ENCODE assay signal across 8 cellular contexts in the genomic region with DNA sequence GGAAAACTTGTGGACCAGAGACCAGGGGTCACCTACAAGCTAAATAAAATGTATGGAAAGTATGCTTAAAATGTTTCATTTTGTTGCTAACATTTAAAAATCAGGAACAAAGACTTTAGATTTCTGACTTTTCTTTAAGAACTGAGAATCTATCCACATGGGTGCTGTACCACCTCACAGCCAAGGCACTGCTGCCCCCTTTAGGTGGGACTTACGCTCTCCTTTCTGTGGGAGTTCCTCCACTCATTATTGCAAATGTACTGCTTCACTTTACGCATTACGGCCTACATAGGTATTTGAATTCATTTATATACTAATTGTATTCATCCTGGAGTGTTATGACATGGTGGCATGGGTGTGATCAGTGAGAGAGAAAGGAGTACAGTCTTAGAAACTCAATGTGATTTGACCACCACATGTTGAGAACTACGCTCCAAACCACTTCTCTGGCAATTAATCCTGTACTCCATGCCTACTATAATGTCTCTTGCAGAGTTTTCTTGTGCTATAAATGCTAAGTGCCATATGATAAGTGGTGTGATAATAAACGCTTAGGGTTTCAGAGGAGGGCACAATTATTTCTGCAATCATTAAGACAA. TPM values are rescaled to one million over a fixed set of nuclear protein-coding genes. Genes with fewer than 3 reads are reported as not detected.
DNase-seq lines count a peak whose midpoint lies in the region; ATAC-seq, FAIRE-seq and TF ChIP-seq lines count a peak whose summit lies in the region.

No MANE protein-coding gene starts in this region.

- no peak overlapping the region for H3K27ac Mint-ChIP-seq in stimulated activated naive B cell treated with anti-CD40 and anti-IgM and Interleukin-4, amounts not matched to agents 10 μg/mL and 1 μg/mL and 100 μg/mL, for 72 hours

- H3F3A ChIP-seq in SK-N-SH (replicated peaks; ENCODE audit: insufficient read depth), result no peaks in the 10 kb centered on the region

- H3K27me3 Mint-ChIP-seq in stimulated activated naive B cell treated with anti-CD40 and anti-IgM and Interleukin-4, amounts not matched to agents 10 μg/mL and 1 μg/mL and 100 μg/mL, for 72 hours, result peaks cover 0 to 6% of the 10 kb centered on the region in 2 donors

- no peak overlapping the region for H3K4me3 Mint-ChIP-seq in stimulated activated naive B cell treated with anti-CD40 and anti-IgM and Interleukin-4, amounts not matched to agents 10 μg/mL and 1 μg/mL and 100 μg/mL, for 72 hours

- no peak overlapping the region for H2AFZ ChIP-seq in SK-N-SH (ENCODE audit: low read depth)

- no peaks in the 10 kb centered on the region for H3K36me3 Mint-ChIP-seq in stimulated activated naive B cell treated with anti-CD40 and anti-IgM and Interleukin-4, amounts not matched to agents 10 μg/mL and 1 μg/mL and 100 μg/mL, for 72 hours

- FAIRE-seq in A204.1 (lab: Jason Lieb, UNC), result peak; percentile 47

- H3K9me3 Mint-ChIP-seq in stimulated activated naive B cell treated with anti-CD40 and anti-IgM and Interleukin-4, amounts not matched to agents 10 μg/mL and 1 μg/mL and 100 μg/mL, for 72 hours, result no peaks in the 10 kb centered on the region

- H4K20me1 ChIP-seq in SK-N-SH (ENCODE audit: insufficient read depth), result no peaks in the 10 kb centered on the region

- no peak overlapping the region for H3K27ac ChIP-seq in SK-N-SH (ENCODE audit: low read depth in 2 of 2, low read length in 1 of 2)
- no peak overlapping the region for H3K27ac ChIP-seq in liver (ENCODE audit: low read depth in 1 of 2, low read length in 2 of 2)

- no peak for TF ChIP-seq EP300 in SK-N-SH (IDR thresholded peaks at IDR 0.05; ENCODE audit: borderline replicate concordance in 1 of 2, low read depth in 1 of 2, low read length in 1 of 2)

- peak; percentile 82 for TF ChIP-seq RAD21 in SK-N-SH (IDR thresholded peaks at IDR 0.05; ENCODE audit: low read length)
- peak; percentile 76 to 77 for TF ChIP-seq RAD21 in liver (IDR thresholded peaks at IDR 0.05)

- ATAC-seq in HG03432 (IDR thresholded peaks at IDR 0.05; ENCODE audit: unreplicated experiment), result peak; percentile 79
- ATAC-seq in stimulated activated naive B cell treated with anti-CD40 and anti-IgM and Interleukin-4, amounts not matched to agents 10 μg/mL and 1 μg/mL and 100 μg/mL, for 72 hours (replicated peaks), result peak; percentile 70 to 80

- no peaks in the 10 kb centered on the region for H3K9me2 ChIP-seq in SK-N-SH

- POLR2A ChIA-PET in GM10248 (lab: Yijun Ruan, JAX) (no interaction called here), SK-N-SH (lab: Yijun Ruan, JAX) (no interaction called here)

- no peaks in the 10 kb centered on the region for H3K27me3 ChIP-seq in SK-N-SH (ENCODE audit: insufficient read depth)
- H3K27me3 ChIP-seq in liver (ENCODE audit: control insufficient read depth in 4 of 4, insufficient read depth in 4 of 4, low read length in 3 of 4), result no peaks in the 10 kb centered on the region

- in situ Hi-C loops in astrocyte of the cerebellum (cut with HindIII; ENCODE audit: low sequenced_read_pairs), result no loop called here

- no peaks in the 10 kb centered on the region for H3K9me3 ChIP-seq in SK-N-SH
- H3K9me3 ChIP-seq in liver (ENCODE audit: control insufficient read depth in 4 of 4, low read length in 3 of 4), result no peaks in the 10 kb centered on the region

- TF ChIP-seq CTCF in GM10248 (IDR thresholded peaks at IDR 0.05; ENCODE audit: control extremely low read depth, extremely low read depth, low read depth, missing control alignments) (peak; percentile 78), SK-N-SH (IDR thresholded peaks at IDR 0.05) (peak; percentile 71), astrocyte of the cerebellum (IDR thresholded peaks at IDR 0.05; ENCODE audit: low read depth, low read length, missing control alignments) (peak; percentile 80), liver (IDR thresholded peaks at IDR 0.05; ENCODE audit: low read depth, low read length, missing input control) (peak; percentile 44)

- H3K4me3 ChIP-seq in SK-N-SH (ENCODE audit: low read depth in 2 of 2, low read length in 1 of 2) (no peak overlapping the region), astrocyte of the cerebellum (ENCODE audit: low read depth, low read length) (no peak overlapping the region), liver (ENCODE audit: low read depth in 1 of 3, low read length in 3 of 3) (no peak overlapping the region)

- 78% methylated on average over 5 of the region's 5 CpGs for WGBS in SK-N-SH (ENCODE audit: low lambda C conversion rate)
- WGBS in liver, result 80% methylated on average over 5 of the region's 5 CpGs

- H3K4me1 ChIP-seq in SK-N-SH (ENCODE audit: control insufficient read depth in 1 of 2, insufficient read depth in 2 of 2, low read depth in 1 of 2, low read length in 1 of 2) (peaks cover 0 to 10% of the 10 kb centered on the region in 2 experiments; a peak in 2 of 4 replicates), liver (ENCODE audit: control insufficient read depth in 4 of 4, insufficient read depth in 4 of 4, low read length in 3 of 4) (peaks cover 0 to 8% (median 6%) of the 10 kb centered on the region in 4 donors)

- H3K9ac ChIP-seq in SK-N-SH (no peak overlapping the region), liver (ENCODE audit: low read depth in 1 of 2, low read length in 2 of 2) (no peak overlapping the region)

- H3K36me3 ChIP-seq in SK-N-SH (replicated peaks in 1 of 2; ENCODE audit: control insufficient read depth in 1 of 2, insufficient read depth in 2 of 2, low read length in 1 of 2) (no peaks in the 10 kb centered on the region), liver (ENCODE audit: control insufficient read depth in 4 of 4, insufficient read depth in 3 of 4, low read depth in 1 of 4, low read length in 3 of 4) (no peaks in the 10 kb centered on the region)

- no peaks in the 10 kb centered on the region for H3K4me1 Mint-ChIP-seq in stimulated activated naive B cell treated with anti-CD40 and anti-IgM and Interleukin-4, amounts not matched to agents 10 μg/mL and 1 μg/mL and 100 μg/mL, for 72 hours

- H3K4me2 ChIP-seq in SK-N-SH, result no peak overlapping the region

- CTCF ChIA-PET in GM10248 (lab: Yijun Ruan, JAX) (interaction anchor here (0.8 to 2.1 kb wide), 9 partner anchors 10 to 169 kb away, joined by 3 to 6 read pairs (median 3); partner anchors contain the start of gene CETN3), SK-N-SH (lab: Yijun Ruan, JAX) (interaction anchor here (0.6 to 2.0 kb wide), 17 partner anchors 8 to 1744 kb away, joined by 3 to 21 read pairs (median 4); partner anchors contain the start of gene CETN3)

- no peaks in the 10 kb centered on the region for H3K79me2 ChIP-seq in SK-N-SH (ENCODE audit: insufficient read depth)

- DNase-seq in GM10248 (ENCODE audit: extremely low spot score), result no peak
- peak; percentile 25 for DNase-seq in SK-N-SH
- peak; percentile 16 for DNase-seq in astrocyte of the cerebellum (ENCODE audit: low read depth)
- peak; percentile 22 for DNase-seq in stimulated activated naive B cell treated with anti-CD40 and anti-IgM and Interleukin-4, amounts not matched to agents 10 μg/mL and 1 μg/mL and 100 μg/mL, for 72 hours
- DNase-seq in GM19240 (ENCODE audit: insufficient read length, low spot score), result no peak

TF ChIP-seq in SK-N-SH, 30 proteins besides CTCF, POLR2A, EP300 and RAD21:
- no peak for TF ChIP-seq YY1 (IDR thresholded peaks at IDR 0.05; ENCODE audit: low read depth)
- TF ChIP-seq SMC3 (IDR thresholded peaks at IDR 0.05; ENCODE audit: low read depth, low read length), result peak; percentile 43
TF ChIP-seq in SK-N-SH: peak in this region for 1.

TF ChIP-seq in liver, 16 proteins besides CTCF, POLR2A, EP300 and RAD21:
- TF ChIP-seq YY1 (IDR thresholded peaks at IDR 0.05) (no peak), GABPA (IDR thresholded peaks at IDR 0.05 in 1 of 2, conservative IDR thresholded peaks at IDR 0.05 in 1 of 2) (no peak), RXRA (IDR thresholded peaks at IDR 0.05) (no peak), FOXA2 (IDR thresholded peaks at IDR 0.05) (no peak), FOXA1 (IDR thresholded peaks at IDR 0.05) (no peak), JUND (IDR thresholded peaks at IDR 0.05) (no peak), TAF1 (conservative IDR thresholded peaks at IDR 0.05) (no peak), NR2F2 (IDR thresholded peaks at IDR 0.05) (no peak)
- TF ChIP-seq, protein P1, sequence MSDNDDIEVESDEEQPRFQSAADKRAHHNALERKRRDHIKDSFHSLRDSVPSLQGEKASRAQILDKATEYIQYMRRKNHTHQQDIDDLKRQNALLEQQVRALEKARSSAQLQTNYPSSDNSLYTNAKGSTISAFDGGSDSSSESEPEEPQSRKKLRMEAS (IDR thresholded peaks at IDR 0.05), result no peak
- TF ChIP-seq, protein P2, sequence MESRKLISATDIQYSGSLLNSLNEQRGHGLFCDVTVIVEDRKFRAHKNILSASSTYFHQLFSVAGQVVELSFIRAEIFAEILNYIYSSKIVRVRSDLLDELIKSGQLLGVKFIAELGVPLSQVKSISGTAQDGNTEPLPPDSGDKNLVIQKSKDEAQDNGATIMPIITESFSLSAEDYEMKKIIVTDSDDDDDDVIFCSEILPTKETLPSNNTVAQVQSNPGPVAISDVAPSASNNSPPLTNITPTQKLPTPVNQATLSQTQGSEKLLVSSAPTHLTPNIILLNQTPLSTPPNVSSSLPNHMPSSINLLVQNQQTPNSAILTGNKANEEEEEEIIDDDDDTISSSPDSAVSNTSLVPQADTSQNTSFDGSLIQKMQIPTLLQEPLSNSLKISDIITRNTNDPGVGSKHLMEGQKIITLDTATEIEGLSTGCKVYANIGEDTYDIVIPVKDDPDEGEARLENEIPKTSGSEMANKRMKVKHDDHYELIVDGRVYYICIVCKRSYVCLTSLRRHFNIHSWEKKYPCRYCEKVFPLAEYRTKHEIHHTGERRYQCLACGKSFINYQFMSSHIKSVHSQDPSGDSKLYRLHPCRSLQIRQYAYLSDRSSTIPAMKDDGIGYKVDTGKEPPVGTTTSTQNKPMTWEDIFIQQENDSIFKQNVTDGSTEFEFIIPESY (IDR thresholded peaks at IDR 0.05), result no peak
- TF ChIP-seq, protein P3, sequence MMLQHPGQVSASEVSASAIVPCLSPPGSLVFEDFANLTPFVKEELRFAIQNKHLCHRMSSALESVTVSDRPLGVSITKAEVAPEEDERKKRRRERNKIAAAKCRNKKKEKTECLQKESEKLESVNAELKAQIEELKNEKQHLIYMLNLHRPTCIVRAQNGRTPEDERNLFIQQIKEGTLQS (IDR thresholded peaks at IDR 0.05), result no peak

RNA-seq across cellular contexts. Expression of gene CETN3, which starts 24.7 kb away (rescaled TPM):
- polyA plus RNA-seq in SK-N-SH (2012; rRNA removed) (3.6 and 4.6 TPM in 2 replicates), liver (1 to 10 TPM; 6.2 to 7.5 TPM)
- polyA plus RNA-seq in SK-N-SH (2012; cell fraction: cytosol; rRNA removed), result 5.8 and 15.9 TPM in 2 replicates
- polyA plus RNA-seq in SK-N-SH (2012; cell fraction: nucleus; rRNA removed), result 1.0 and 3.1 TPM in 2 replicates
- 1 to 10 TPM; 2.8 to 9.4 TPM for total RNA-seq in liver

RNA-seq across cellular contexts. Expression of gene MBLAC2, which starts 40.4 kb away (rescaled TPM):
- polyA plus RNA-seq in SK-N-SH (2012; rRNA removed) (2.0 and 3.2 TPM in 2 replicates), liver (1 to 10 TPM; 2.6 to 3.7 TPM)
- polyA plus RNA-seq in SK-N-SH (2012; cell fraction: cytosol; rRNA removed), result 3.7 and 3.9 TPM in 2 replicates
- polyA plus RNA-seq in SK-N-SH (2012; cell fraction: nucleus; rRNA removed), result 3.4 and 3.5 TPM in 2 replicates
- total RNA-seq in liver, result 1 to 10 TPM; 4.2 to 4.6 TPM

RNA-seq across cellular contexts. Expression of gene POLR3G, which starts 40.4 kb away (rescaled TPM):
- polyA plus RNA-seq in SK-N-SH (2012; rRNA removed), result 16.4 and 17.1 TPM in 2 replicates
- 20.8 and 21.6 TPM in 2 replicates for polyA plus RNA-seq in SK-N-SH (2012; cell fraction: cytosol; rRNA removed)
- 7.0 and 11.4 TPM in 2 replicates for polyA plus RNA-seq in SK-N-SH (2012; cell fraction: nucleus; rRNA removed)
- 1 to 10 TPM in 1 of 2 donors, under 1 TPM in 1; 0.75 to 1.2 TPM for total RNA-seq in liver
- polyA plus RNA-seq in liver, result 1 to 10 TPM; 1.2 to 2.8 TPM

Comparison
In these comparisons a context has a peak if more than half of its experiments do, and no peak if none do; other contexts are left out.
1. DNase-seq: peak in SK-N-SH (single experiment), astrocyte of the cerebellum (single experiment) and stimulated activated naive B cell treated with anti-CD40 and anti-IgM and Interleukin-4, amounts not matched to agents 10 μg/mL and 1 μg/mL and 100 μg/mL, for 72 hours (single experiment); none in GM10248 (single experiment) and GM19240 (single experiment).
2. Peak in every context shown above with its lines, with median percentiles within 50 percentile points of each other: CTCF ChIP-seq.